ENCODE assay signal across 32 cellular contexts in genomic region chr2:168955321-168955720, GRCh38. TPM values are rescaled to one million over a fixed set of nuclear protein-coding genes. Genes with fewer than 3 reads are reported as not detected.
"Had no signal": no experiment of that assay in that cellular context is flagged by ENCODE, and none has a peak within 500 bp of the region (broad histone marks: within the 10 kb centered on the region; RNA-seq: fewer than 3 reads in every experiment).

No MANE protein-coding gene starts in this region.

- H3K36me3 Mint-ChIP-seq: memory B cell, naive B cell had no signal

- H3K27me3 ChIP-seq: hepatocyte, left lung had no signal

- H3K79me2 ChIP-seq: hepatocyte had no signal

- H2AFZ ChIP-seq: hepatocyte had no signal

- H3K4me2 ChIP-seq: hepatocyte had no signal

- H3K4me1 ChIP-seq: left lung, left ventricle myocardium inferior, lower lobe of right lung had no signal

- H3K4me3 Mint-ChIP-seq: immature natural killer cell, memory B cell, mesothelial cell of epicardium had no signal

- H3K36me3 ChIP-seq: left lung, left ventricle myocardium inferior, lower lobe of right lung had no signal

- FAIRE-seq: islet of Langerhans, keratinocyte, kidney had no signal

- DNase-seq: hippocampal formation, hypothalamus, immature natural killer cell, islet precursor cell, kidney, kidney glomerular epithelial cell, left cardiac atrium, left colon, left lung, left ventricle myocardium inferior, left ventricle myocardium superior, lower lobe of right lung, mammary epithelial cell, mesenchymal stem cell, mesendoderm, midbrain, mucosa of descending colon, naive B cell had no signal

- H3K4me1 Mint-ChIP-seq: immature natural killer cell, memory B cell, mesothelial cell of epicardium, naive B cell had no signal

- ATAC-seq: left cardiac atrium, left colon, left lobe of liver, left lung, left ventricle myocardium superior, lower lobe of right lung, mucosa of descending colon had no signal

- H3K27ac ChIP-seq: hepatocyte, left lung, left ventricle myocardium inferior, lower lobe of right lung had no signal

- H3K4me3 ChIP-seq: hepatocyte, left lung, left ventricle myocardium inferior, lower lobe of right lung, lung, mucosa of descending colon had no signal

- H3K27ac Mint-ChIP-seq: immature natural killer cell, memory B cell, mesothelial cell of epicardium, naive B cell had no signal

RNA-seq across cellular contexts. Expression of gene G6PC2, which starts 54.2 kb away (rescaled TPM):
- total RNA-seq: hepatocyte, kidney, kidney epithelial cell, left cardiac atrium, left lobe of liver, left lung, left ventricle myocardium inferior, left ventricle myocardium superior, liver, lower leg skin, lower lobe of right lung, lung microvascular endothelial cell, mammary epithelial cell, mesothelial cell of epicardium, mononuclear cell, mucosa of descending colon, mucosa of gallbladder, myocyte had no signal
- polyA plus RNA-seq: hepatocyte, immature natural killer cell, keratinocyte, liver, mammary epithelial cell had no signal
